In the genomic region with DNA sequence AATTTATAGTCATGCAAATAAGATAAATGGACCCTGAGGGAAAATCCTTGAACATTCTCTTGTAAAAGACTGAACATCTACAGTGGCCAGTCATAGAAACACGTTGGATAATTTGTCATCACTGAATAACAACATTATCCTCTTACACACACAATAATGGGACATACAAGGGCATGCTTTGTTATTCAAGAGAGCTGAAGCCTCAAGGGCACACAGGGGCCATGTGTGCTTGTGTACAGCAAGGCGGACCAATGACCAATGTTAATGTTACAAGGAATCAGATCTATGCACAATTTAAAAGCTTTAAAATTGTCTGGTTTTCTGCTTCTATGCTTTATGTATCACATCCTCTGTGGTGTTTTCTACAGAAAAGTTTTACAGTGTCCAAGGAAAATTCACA, we compare ENCODE assay signal across 1 cellular context.
TF ChIP-seq lines count a peak whose summit lies in the region.

No MANE protein-coding gene starts in this region.

TF ChIP-seq in HepG2, 621 proteins besides CTCF, POLR2A, EP300 and RAD21:
- TF ChIP-seq, protein P1, sequence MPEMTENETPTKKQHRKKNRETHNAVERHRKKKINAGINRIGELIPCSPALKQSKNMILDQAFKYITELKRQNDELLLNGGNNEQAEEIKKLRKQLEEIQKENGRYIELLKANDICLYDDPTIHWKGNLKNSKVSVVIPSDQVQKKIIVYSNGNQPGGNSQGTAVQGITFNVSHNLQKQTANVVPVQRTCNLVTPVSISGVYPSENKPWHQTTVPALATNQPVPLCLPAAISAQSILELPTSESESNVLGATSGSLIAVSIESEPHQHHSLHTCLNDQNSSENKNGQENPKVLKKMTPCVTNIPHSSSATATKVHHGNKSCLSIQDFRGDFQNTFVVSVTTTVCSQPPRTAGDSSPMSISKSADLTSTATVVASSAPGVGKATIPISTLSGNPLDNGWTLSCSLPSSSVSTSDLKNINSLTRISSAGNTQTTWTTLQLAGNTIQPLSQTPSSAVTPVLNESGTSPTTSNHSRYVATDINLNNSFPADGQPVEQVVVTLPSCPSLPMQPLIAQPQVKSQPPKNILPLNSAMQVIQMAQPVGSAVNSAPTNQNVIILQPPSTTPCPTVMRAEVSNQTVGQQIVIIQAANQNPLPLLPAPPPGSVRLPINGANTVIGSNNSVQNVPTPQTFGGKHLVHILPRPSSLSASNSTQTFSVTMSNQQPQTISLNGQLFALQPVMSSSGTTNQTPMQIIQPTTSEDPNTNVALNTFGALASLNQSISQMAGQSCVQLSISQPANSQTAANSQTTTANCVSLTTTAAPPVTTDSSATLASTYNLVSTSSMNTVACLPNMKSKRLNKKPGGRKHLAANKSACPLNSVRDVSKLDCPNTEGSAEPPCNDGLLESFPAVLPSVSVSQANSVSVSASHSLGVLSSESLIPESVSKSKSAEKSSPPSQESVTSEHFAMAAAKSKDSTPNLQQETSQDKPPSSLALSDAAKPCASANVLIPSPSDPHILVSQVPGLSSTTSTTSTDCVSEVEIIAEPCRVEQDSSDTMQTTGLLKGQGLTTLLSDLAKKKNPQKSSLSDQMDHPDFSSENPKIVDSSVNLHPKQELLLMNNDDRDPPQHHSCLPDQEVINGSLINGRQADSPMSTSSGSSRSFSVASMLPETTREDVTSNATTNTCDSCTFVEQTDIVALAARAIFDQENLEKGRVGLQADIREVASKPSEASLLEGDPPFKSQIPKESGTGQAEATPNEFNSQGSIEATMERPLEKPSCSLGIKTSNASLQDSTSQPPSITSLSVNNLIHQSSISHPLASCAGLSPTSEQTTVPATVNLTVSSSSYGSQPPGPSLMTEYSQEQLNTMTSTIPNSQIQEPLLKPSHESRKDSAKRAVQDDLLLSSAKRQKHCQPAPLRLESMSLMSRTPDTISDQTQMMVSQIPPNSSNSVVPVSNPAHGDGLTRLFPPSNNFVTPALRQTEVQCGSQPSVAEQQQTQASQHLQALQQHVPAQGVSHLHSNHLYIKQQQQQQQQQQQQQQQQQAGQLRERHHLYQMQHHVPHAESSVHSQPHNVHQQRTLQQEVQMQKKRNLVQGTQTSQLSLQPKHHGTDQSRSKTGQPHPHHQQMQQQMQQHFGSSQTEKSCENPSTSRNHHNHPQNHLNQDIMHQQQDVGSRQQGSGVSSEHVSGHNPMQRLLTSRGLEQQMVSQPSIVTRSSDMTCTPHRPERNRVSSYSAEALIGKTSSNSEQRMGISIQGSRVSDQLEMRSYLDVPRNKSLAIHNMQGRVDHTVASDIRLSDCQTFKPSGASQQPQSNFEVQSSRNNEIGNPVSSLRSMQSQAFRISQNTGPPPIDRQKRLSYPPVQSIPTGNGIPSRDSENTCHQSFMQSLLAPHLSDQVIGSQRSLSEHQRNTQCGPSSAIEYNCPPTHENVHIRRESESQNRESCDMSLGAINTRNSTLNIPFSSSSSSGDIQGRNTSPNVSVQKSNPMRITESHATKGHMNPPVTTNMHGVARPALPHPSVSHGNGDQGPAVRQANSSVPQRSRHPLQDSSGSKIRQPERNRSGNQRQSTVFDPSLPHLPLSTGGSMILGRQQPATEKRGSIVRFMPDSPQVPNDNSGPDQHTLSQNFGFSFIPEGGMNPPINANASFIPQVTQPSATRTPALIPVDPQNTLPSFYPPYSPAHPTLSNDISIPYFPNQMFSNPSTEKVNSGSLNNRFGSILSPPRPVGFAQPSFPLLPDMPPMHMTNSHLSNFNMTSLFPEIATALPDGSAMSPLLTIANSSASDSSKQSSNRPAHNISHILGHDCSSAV (CRISPR knock-in tag; IDR thresholded peaks at IDR 0.05; ENCODE audit: borderline replicate concordance) = no peak
- TF ChIP-seq, protein P2, sequence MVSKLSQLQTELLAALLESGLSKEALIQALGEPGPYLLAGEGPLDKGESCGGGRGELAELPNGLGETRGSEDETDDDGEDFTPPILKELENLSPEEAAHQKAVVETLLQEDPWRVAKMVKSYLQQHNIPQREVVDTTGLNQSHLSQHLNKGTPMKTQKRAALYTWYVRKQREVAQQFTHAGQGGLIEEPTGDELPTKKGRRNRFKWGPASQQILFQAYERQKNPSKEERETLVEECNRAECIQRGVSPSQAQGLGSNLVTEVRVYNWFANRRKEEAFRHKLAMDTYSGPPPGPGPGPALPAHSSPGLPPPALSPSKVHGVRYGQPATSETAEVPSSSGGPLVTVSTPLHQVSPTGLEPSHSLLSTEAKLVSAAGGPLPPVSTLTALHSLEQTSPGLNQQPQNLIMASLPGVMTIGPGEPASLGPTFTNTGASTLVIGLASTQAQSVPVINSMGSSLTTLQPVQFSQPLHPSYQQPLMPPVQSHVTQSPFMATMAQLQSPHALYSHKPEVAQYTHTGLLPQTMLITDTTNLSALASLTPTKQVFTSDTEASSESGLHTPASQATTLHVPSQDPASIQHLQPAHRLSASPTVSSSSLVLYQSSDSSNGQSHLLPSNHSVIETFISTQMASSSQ (IDR thresholded peaks at IDR 0.05; ENCODE audit: low read depth) = no peak
- TF ChIP-seq, protein P2 (CRISPR knock-in tag; IDR thresholded peaks at IDR 0.05; ENCODE audit: borderline replicate concordance) = no peak
- TF ChIP-seq, protein P3, sequence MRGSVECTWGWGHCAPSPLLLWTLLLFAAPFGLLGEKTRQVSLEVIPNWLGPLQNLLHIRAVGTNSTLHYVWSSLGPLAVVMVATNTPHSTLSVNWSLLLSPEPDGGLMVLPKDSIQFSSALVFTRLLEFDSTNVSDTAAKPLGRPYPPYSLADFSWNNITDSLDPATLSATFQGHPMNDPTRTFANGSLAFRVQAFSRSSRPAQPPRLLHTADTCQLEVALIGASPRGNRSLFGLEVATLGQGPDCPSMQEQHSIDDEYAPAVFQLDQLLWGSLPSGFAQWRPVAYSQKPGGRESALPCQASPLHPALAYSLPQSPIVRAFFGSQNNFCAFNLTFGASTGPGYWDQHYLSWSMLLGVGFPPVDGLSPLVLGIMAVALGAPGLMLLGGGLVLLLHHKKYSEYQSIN (CRISPR knock-in tag; IDR thresholded peaks at IDR 0.05; ENCODE audit: borderline replicate concordance) = no peak
- TF ChIP-seq, protein P4, sequence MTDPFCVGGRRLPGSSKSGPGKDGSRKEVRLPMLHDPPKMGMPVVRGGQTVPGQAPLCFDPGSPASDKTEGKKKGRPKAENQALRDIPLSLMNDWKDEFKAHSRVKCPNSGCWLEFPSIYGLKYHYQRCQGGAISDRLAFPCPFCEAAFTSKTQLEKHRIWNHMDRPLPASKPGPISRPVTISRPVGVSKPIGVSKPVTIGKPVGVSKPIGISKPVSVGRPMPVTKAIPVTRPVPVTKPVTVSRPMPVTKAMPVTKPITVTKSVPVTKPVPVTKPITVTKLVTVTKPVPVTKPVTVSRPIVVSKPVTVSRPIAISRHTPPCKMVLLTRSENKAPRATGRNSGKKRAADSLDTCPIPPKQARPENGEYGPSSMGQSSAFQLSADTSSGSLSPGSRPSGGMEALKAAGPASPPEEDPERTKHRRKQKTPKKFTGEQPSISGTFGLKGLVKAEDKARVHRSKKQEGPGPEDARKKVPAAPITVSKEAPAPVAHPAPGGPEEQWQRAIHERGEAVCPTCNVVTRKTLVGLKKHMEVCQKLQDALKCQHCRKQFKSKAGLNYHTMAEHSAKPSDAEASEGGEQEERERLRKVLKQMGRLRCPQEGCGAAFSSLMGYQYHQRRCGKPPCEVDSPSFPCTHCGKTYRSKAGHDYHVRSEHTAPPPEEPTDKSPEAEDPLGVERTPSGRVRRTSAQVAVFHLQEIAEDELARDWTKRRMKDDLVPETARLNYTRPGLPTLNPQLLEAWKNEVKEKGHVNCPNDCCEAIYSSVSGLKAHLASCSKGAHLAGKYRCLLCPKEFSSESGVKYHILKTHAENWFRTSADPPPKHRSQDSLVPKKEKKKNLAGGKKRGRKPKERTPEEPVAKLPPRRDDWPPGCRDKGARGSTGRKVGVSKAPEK (CRISPR knock-in tag; IDR thresholded peaks at IDR 0.05; ENCODE audit: borderline replicate concordance) = no peak
- TF ChIP-seq ZSCAN22 (CRISPR knock-in tag; IDR thresholded peaks at IDR 0.05) = no peak
- TF ChIP-seq CBX2 (IDR thresholded peaks at IDR 0.05; ENCODE audit: low read depth, low read length) = no peak
- no peak for TF ChIP-seq CBX2 (CRISPR knock-in tag; IDR thresholded peaks at IDR 0.05; ENCODE audit: low read depth)
- TF ChIP-seq, protein P5, sequence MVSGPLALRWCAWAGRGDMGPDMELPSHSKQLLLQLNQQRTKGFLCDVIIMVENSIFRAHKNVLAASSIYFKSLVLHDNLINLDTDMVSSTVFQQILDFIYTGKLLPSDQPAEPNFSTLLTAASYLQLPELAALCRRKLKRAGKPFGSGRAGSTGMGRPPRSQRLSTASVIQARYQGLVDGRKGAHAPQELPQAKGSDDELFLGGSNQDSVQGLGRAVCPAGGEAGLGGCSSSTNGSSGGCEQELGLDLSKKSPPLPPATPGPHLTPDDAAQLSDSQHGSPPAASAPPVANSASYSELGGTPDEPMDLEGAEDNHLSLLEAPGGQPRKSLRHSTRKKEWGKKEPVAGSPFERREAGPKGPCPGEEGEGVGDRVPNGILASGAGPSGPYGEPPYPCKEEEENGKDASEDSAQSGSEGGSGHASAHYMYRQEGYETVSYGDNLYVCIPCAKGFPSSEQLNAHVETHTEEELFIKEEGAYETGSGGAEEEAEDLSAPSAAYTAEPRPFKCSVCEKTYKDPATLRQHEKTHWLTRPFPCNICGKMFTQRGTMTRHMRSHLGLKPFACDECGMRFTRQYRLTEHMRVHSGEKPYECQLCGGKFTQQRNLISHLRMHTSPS (CRISPR knock-in tag; IDR thresholded peaks at IDR 0.05; ENCODE audit: low read depth) = no peak
- TF ChIP-seq ZNF546 (CRISPR knock-in tag; conservative IDR thresholded peaks at IDR 0.05) = no peak
- TF ChIP-seq ZNF484 (CRISPR knock-in tag; IDR thresholded peaks at IDR 0.05; ENCODE audit: borderline replicate concordance, low read depth) = no peak
- TF ChIP-seq FOXK1 (CRISPR knock-in tag; IDR thresholded peaks at IDR 0.05; ENCODE audit: borderline replicate concordance, low read depth) = no peak
- no peak for TF ChIP-seq HOXA3 (CRISPR knock-in tag; IDR thresholded peaks at IDR 0.05)
- no peak for TF ChIP-seq HNF4G (IDR thresholded peaks at IDR 0.05; ENCODE audit: borderline replicate concordance, low read depth, low read length)
- TF ChIP-seq HNF4G (CRISPR knock-in tag; IDR thresholded peaks at IDR 0.05; ENCODE audit: borderline replicate concordance, low read depth) = no peak
- TF ChIP-seq ZBTB20 (CRISPR knock-in tag; IDR thresholded peaks at IDR 0.05; ENCODE audit: borderline replicate concordance, low read depth) = no peak
- no peak for TF ChIP-seq JUNB (CRISPR knock-in tag; IDR thresholded peaks at IDR 0.05; ENCODE audit: borderline replicate concordance)
- TF ChIP-seq BORCS8-MEF2B (CRISPR knock-in tag; IDR thresholded peaks at IDR 0.05) = no peak
- TF ChIP-seq, protein P6, sequence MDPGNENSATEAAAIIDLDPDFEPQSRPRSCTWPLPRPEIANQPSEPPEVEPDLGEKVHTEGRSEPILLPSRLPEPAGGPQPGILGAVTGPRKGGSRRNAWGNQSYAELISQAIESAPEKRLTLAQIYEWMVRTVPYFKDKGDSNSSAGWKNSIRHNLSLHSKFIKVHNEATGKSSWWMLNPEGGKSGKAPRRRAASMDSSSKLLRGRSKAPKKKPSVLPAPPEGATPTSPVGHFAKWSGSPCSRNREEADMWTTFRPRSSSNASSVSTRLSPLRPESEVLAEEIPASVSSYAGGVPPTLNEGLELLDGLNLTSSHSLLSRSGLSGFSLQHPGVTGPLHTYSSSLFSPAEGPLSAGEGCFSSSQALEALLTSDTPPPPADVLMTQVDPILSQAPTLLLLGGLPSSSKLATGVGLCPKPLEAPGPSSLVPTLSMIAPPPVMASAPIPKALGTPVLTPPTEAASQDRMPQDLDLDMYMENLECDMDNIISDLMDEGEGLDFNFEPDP (CRISPR knock-in tag; conservative IDR thresholded peaks at IDR 0.05) = no peak
- TF ChIP-seq SALL1 (CRISPR knock-in tag; IDR thresholded peaks at IDR 0.05) = no peak
- no peak for TF ChIP-seq ZNF431 (CRISPR knock-in tag; IDR thresholded peaks at IDR 0.05; ENCODE audit: borderline replicate concordance, low read depth)
